In the genomic region with DNA sequence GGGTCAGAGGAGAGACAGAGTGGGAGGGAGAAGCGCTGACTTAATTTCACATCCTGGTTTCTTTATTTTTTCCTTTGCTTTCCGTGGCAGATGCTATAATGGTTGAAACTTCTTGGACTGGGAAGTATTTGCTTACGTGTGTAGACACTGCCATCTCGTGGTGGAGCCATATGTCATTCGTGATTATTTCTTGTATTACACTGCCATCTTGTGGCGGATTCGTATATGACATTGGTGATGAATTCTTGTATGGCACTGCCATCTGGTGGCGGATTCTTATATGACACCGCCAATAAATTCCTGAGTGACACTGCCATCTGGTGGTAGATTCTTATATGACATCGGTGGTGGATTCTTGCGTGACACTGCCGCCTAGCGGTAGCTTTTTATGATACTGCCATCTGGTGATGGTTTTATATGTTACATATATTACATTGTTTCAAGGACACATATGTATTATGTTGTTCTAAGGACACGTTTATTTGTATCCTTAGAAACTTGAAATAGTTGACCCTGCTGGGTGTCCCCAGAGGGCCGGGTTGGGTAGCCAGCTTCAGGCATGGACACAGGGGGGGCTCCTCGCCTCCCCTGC, we compare ENCODE assay signal across 8 cellular contexts. TPM values are rescaled to one million over a fixed set of nuclear protein-coding genes. Genes with fewer than 3 reads are reported as not detected.
DNase-seq lines count a peak whose midpoint lies in the region; ATAC-seq and TF ChIP-seq lines count a peak whose summit lies in the region.

No MANE protein-coding gene starts in this region.

- ATAC-seq in GM18498 (IDR thresholded peaks at IDR 0.05; ENCODE audit: unreplicated experiment) (peak; percentile 47), HG03045 (IDR thresholded peaks at IDR 0.05; ENCODE audit: unreplicated experiment) (peak; percentile 50), GM21390 (IDR thresholded peaks at IDR 0.05; ENCODE audit: unreplicated experiment) (no peak)
- ATAC-seq in activated CD4-positive, CD25-positive, alpha-beta regulatory T cell treated with anti-CD3 and anti-CD28 coated beads, Interleukin-2, amount 50 U/mL, for 24 hours = peak; percentile 71 to 73

- TF ChIP-seq CTCF in kidney epithelial cell (IDR thresholded peaks at IDR 0.05; ENCODE audit: insufficient read depth, low read length, poor library complexity, severe bottlenecking) = peak; percentile 100

- H3K36me3 ChIP-seq in kidney epithelial cell (ENCODE audit: control insufficient read depth, insufficient read depth, low read length) = no peaks in the 10 kb centered on the region

- no peaks in the 10 kb centered on the region for H3K27me3 ChIP-seq in kidney epithelial cell (ENCODE audit: control insufficient read depth, insufficient read depth, low read length)

- H3K4me3 ChIP-seq in kidney epithelial cell (ENCODE audit: low read depth, low read length) = no peak overlapping the region

- DNase-seq in NCI-H2196 treated with DMSO at 0.1 percent for 48 hours (lab: John Stamatoyannopoulos, UW; ENCODE audit: unreplicated experiment) (peak; percentile 51), kidney epithelial cell (ENCODE audit: low read depth) (peak; percentile 29)
- DNase-seq in central memory CD4-positive, alpha-beta T cell = peak; percentile 82
- DNase-seq in stimulated activated CD4-positive, alpha-beta T cell treated with anti-CD3 and anti-CD28 coated beads, Interleukin-2, amount 100 ng/mL, for 48 hours = peak; percentile 75 to 84

RNA-seq across cellular contexts. Expression of gene CLCN4, which starts 37.3 kb away (rescaled TPM):
- 6.8 and 7.3 TPM in 2 replicates for total RNA-seq in kidney epithelial cell

Comparison
In these comparisons a context has a peak if more than half of its experiments do, and no peak if none do; other contexts are left out.
1. DNase-seq: peak in every context shown above with its lines; median percentile 82 in central memory CD4-positive, alpha-beta T cell; 80 in stimulated activated CD4-positive, alpha-beta T cell treated with anti-CD3 and anti-CD28 coated beads, Interleukin-2, amount 100 ng/mL, for 48 hours; 51 in NCI-H2196 treated with DMSO at 0.1 percent for 48 hours; 29 in kidney epithelial cell.